Comparison of ENCODE assay signal across 8 cellular contexts in the genomic region with DNA sequence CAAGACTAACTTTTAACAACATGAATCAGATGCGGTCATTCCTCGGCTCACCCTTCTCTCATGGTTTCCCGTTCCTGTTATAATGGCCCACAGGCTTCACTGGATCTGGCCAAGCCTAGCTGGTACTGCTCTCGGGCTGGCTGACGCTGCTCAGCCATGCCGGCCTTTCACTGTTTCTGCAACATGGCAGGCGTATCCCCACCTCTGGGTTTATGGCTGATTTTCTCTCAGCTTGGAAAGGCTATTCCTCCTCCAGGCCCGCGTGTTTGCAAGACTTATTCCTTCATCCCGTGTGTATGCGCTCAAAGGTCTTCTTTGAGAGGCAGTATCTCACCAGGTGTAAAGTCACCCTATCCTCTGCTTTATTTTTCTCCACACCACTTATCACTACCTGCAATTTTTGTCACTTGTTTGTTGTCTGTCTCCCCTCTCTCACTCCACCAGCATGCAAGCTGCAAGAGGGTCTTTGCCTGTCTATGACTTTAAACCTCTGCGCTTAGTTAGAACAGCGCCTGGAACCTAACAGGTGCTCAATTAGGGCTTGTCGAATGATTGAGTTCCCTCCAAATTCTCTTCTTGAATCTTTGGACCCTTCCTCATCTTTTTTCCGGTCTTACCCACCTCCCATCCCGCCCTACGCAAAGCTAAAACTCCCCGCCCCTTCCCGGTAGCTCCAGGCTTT. TPM values are rescaled to one million over a fixed set of nuclear protein-coding genes. Genes with fewer than 3 reads are reported as not detected.
DNase-seq lines count a peak whose midpoint lies in the region; ATAC-seq, FAIRE-seq and TF ChIP-seq lines count a peak whose summit lies in the region.

No MANE protein-coding gene starts in this region.

- dilution Hi-C loops in keratinocyte (cut with MboI; ENCODE audit: extremely low pct_ligation_motif_present, low sequenced_read_pairs): no loop called here

- H3K36me3 Mint-ChIP-seq in activated naive CD8-positive, alpha-beta T cell: peaks cover 14% of the 10 kb centered on the region

- peak overlapping the region; percentile 92 for H3K27ac Mint-ChIP-seq in activated naive CD8-positive, alpha-beta T cell

- no peaks in the 10 kb centered on the region for H3K27me3 ChIP-seq in keratinocyte (ENCODE audit: control insufficient read depth, extremely low read depth, insufficient read depth, low read length)
- H3K27me3 ChIP-seq in thoracic aorta (replicated peaks; ENCODE audit: insufficient read depth): no peaks in the 10 kb centered on the region

- FAIRE-seq in keratinocyte (lab: Jason Lieb, UNC): peak; percentile 52

- peak overlapping the region; percentile 96 for H2AFZ ChIP-seq in keratinocyte (ENCODE audit: control insufficient read depth, low read length)

- peaks cover 42% of the 10 kb centered on the region for H3K79me2 ChIP-seq in keratinocyte (ENCODE audit: control insufficient read depth, insufficient read depth, low read length)

- H3K9me3 ChIP-seq in keratinocyte (ENCODE audit: control insufficient read depth, low read depth, low read length) (no peaks in the 10 kb centered on the region), thoracic aorta (no peaks in the 10 kb centered on the region)

- POLR2A ChIA-PET in HEK293T (lab: Yijun Ruan, JAX): interaction anchor here (0.5 to 1.4 kb wide), 8 partner anchors 8 to 1316 kb away, joined by 3 to 5 read pairs (median 3); no protein-coding TSS in a partner anchor

- H3K27ac ChIP-seq in keratinocyte (ENCODE audit: control insufficient read depth, insufficient read depth, low read length) (no peak overlapping the region), thoracic aorta (peak overlapping the region; percentile 82 to 92)

- no peaks in the 10 kb centered on the region for H3K9me3 Mint-ChIP-seq in activated naive CD8-positive, alpha-beta T cell (ENCODE audit: low read depth)

- DNase-seq in keratinocyte (ENCODE audit: low read depth, low spot score) (no peak), thoracic aorta (ENCODE audit: low spot score) (no peak), HEK293T (ENCODE audit: extremely low spot score) (no peak), NCI-H2196 treated with DMSO at 0.1 percent for 48 hours (lab: John Stamatoyannopoulos, UW; ENCODE audit: unreplicated experiment) (no peak)
- DNase-seq in activated CD4-positive, alpha-beta T cell treated with anti-CD3 and anti-CD28 coated beads for 1 hour: no peak

- no peaks in the 10 kb centered on the region for H3K27me3 Mint-ChIP-seq in activated naive CD8-positive, alpha-beta T cell

- ATAC-seq in GM19025 (IDR thresholded peaks at IDR 0.05; ENCODE audit: low read depth, unreplicated experiment): peak; percentile 3
- ATAC-seq in HG03097 (IDR thresholded peaks at IDR 0.05; ENCODE audit: low FRiP score, unreplicated experiment): peak; percentile 1
- ATAC-seq in thoracic aorta (ENCODE audit: insufficient number of reproducible peaks, low FRiP score, low read depth): no peak

- no peak for TF ChIP-seq CTCF in keratinocyte (optimal IDR thresholded peaks at IDR 0.05 in 1 of 3, IDR thresholded peaks at IDR 0.05 in 1 of 3, conservative IDR thresholded peaks at IDR 0.05 in 1 of 3; ENCODE audit: extremely low read depth in 1 of 3, insufficient read depth in 2 of 3, low read length in 3 of 3)
- TF ChIP-seq CTCF in thoracic aorta (IDR thresholded peaks at IDR 0.05): no peak

- H3K4me2 ChIP-seq in keratinocyte (ENCODE audit: control insufficient read depth, extremely low read depth, insufficient read depth, low read depth, low read length): peak overlapping the region; percentile 88

- H3K36me3 ChIP-seq in keratinocyte (ENCODE audit: control insufficient read depth in 2 of 2, extremely low read depth in 1 of 2, insufficient read depth in 2 of 2, low read length in 2 of 2) (peaks cover 0 to 3% of the 10 kb centered on the region in 2 experiments), thoracic aorta (no peaks in the 10 kb centered on the region)

- peaks cover 15% of the 10 kb centered on the region for H3K4me1 ChIP-seq in keratinocyte (ENCODE audit: control insufficient read depth, extremely low read depth, insufficient read depth, low read length)
- H3K4me1 ChIP-seq in thoracic aorta (ENCODE audit: control insufficient read depth in 1 of 2, low read depth in 2 of 2): peaks cover 30 to 51% of the 10 kb centered on the region in 2 donors

- H3K4me3 Mint-ChIP-seq in activated naive CD8-positive, alpha-beta T cell: peak overlapping the region; percentile 95

- CTCF ChIA-PET in HEK293T (lab: Yijun Ruan, JAX): interaction anchor here (1.2 kb wide), 1 partner anchor 26 kb away, joined by 4 read pairs; no protein-coding TSS in a partner anchor

- H3K4me1 Mint-ChIP-seq in activated naive CD8-positive, alpha-beta T cell (ENCODE audit: low read depth): peaks cover 73% of the 10 kb centered on the region

- no peaks in the 10 kb centered on the region for H3K9me1 ChIP-seq in keratinocyte (ENCODE audit: control insufficient read depth, extremely low read depth, insufficient read depth, low read length)

- H3K9ac ChIP-seq in keratinocyte (ENCODE audit: control insufficient read depth, extremely low read depth, insufficient read depth, low read length): peak overlapping the region; percentile 36

- no peaks in the 10 kb centered on the region for H4K20me1 ChIP-seq in keratinocyte (ENCODE audit: control insufficient read depth, extremely low read depth, insufficient read depth, low read length)

- H3K4me3 ChIP-seq in keratinocyte (ENCODE audit: control insufficient read depth in 2 of 3, extremely low read depth in 1 of 3, insufficient read depth in 2 of 3, low read depth in 1 of 3, low read length in 3 of 3) (peak overlapping the region; percentile 51 to 86 (median 63)), thoracic aorta (peak overlapping the region; percentile 81)

TF ChIP-seq in HEK293T, 16 proteins besides CTCF, POLR2A, EP300 and RAD21:
- TF ChIP-seq LEF1 (IDR thresholded peaks at IDR 0.05; ENCODE audit: borderline replicate concordance): no peak
- TF ChIP-seq FOXA1 (IDR thresholded peaks at IDR 0.05): no peak
- no peak for TF ChIP-seq SUZ12 (IDR thresholded peaks at IDR 0.05)
- no peak for TF ChIP-seq HDGF (IDR thresholded peaks at IDR 0.05; ENCODE audit: borderline replicate concordance)
- TF ChIP-seq L3MBTL2 (conservative IDR thresholded peaks at IDR 0.05): no peak; the same call in 1 of the 2 replicates

RNA-seq across cellular contexts. Expression of a gene that starts 0.5 kb away (rescaled TPM):
- 35.2 to 70.3 TPM (median 43.9 TPM) in 3 replicates for polyA plus RNA-seq in keratinocyte
- polyA plus RNA-seq in keratinocyte (2011; ENCODE audit: low read depth): 119 TPM
- polyA plus RNA-seq in keratinocyte (2011; cell fraction: cytosol; rRNA removed): 56.5 and 106 TPM in 2 replicates
- polyA plus RNA-seq in keratinocyte (2011; cell fraction: nucleus; rRNA removed): 21.5 and 25.7 TPM in 2 replicates
- polyA plus RNA-seq in keratinocyte (2012; ENCODE audit: low replicate concordance): 50.9 and 55.7 TPM in 2 replicates
- 9.2 to 29.5 TPM (median 13.0 TPM) in 3 replicates for polyA minus RNA-seq in keratinocyte
- polyA minus RNA-seq in keratinocyte (2011; cell fraction: cytosol; rRNA and poly(A)+ RNA removed): 17.3 TPM
- 1.7 and 8.6 TPM in 2 replicates for polyA minus RNA-seq in keratinocyte (2011; cell fraction: nucleus; rRNA and poly(A)+ RNA removed)
- 10 to 100 TPM; 67.4 to 75.0 TPM for total RNA-seq in thoracic aorta
